ENCODE assay signal across 1 cellular context in genomic region chr6:2980465-2980855, GRCh38.
A peak's percentile ranks its signal among the peaks of the same experiment; 100 is the strongest.
TF ChIP-seq lines count a peak whose summit lies in the region.

No MANE protein-coding gene starts in this region.

TF ChIP-seq in HepG2, 621 proteins besides CTCF, POLR2A, EP300 and RAD21:
- no peak for TF ChIP-seq ZSCAN29 (CRISPR knock-in tag; conservative IDR thresholded peaks at IDR 0.05)
- no peak for TF ChIP-seq ATF7 (IDR thresholded peaks at IDR 0.05)
- no peak for TF ChIP-seq ATF7 (CRISPR knock-in tag; IDR thresholded peaks at IDR 0.05)
- no peak for TF ChIP-seq SSRP1 (CRISPR knock-in tag; IDR thresholded peaks at IDR 0.05)
- no peak for TF ChIP-seq ZNF644 (CRISPR knock-in tag; IDR thresholded peaks at IDR 0.05; ENCODE audit: low read depth)
- TF ChIP-seq NCOA5 (CRISPR knock-in tag; IDR thresholded peaks at IDR 0.05): no peak
- TF ChIP-seq SMC3 (IDR thresholded peaks at IDR 0.05; ENCODE audit: low read length): no peak
- peak; percentile 28; the same call in 1 of the 2 replicates for TF ChIP-seq ZNF362 (CRISPR knock-in tag; IDR thresholded peaks at IDR 0.05; ENCODE audit: borderline replicate concordance)
TF ChIP-seq in HepG2: peak in this region for 1.
